In genomic region chr1:26069941-26070807, GRCh38 we compare ENCODE assay signal across 39 cellular contexts. TPM values are rescaled to one million over a fixed set of nuclear protein-coding genes. Genes with fewer than 3 reads are reported as not detected.
DNase-seq lines count a peak whose midpoint lies in the region; FAIRE-seq and TF ChIP-seq lines count a peak whose summit lies in the region.
"Had no signal": no experiment of that assay in that cellular context is flagged by ENCODE, and none has a peak within 500 bp of the region (broad histone marks: within the 10 kb centered on the region; RNA-seq: fewer than 3 reads in every experiment).

No MANE protein-coding gene starts in this region.

- TF ChIP-seq POLR2A in endothelial cell of umbilical vein (IDR thresholded peaks at IDR 0.05; ENCODE audit: low read depth, low read length) = no peak

- H3K79me2 ChIP-seq in endothelial cell of umbilical vein (ENCODE audit: control insufficient read depth, insufficient read depth, low read length) (no peaks in the 10 kb centered on the region), SK-N-SH (ENCODE audit: insufficient read depth) (no peaks in the 10 kb centered on the region)

- no peak overlapping the region for H2AFZ ChIP-seq in endothelial cell of umbilical vein (ENCODE audit: low read depth, low read length)
- no peak overlapping the region for H2AFZ ChIP-seq in SK-N-SH (ENCODE audit: low read depth)

- peaks cover 19 to 56% of the 10 kb centered on the region in 2 donors for H3K27me3 Mint-ChIP-seq in CD8-positive, alpha-beta memory T cell

- no peaks in the 10 kb centered on the region for H3K36me3 ChIP-seq in CD8-positive, alpha-beta memory T cell (ENCODE audit: insufficient read depth, low read length)
- H3K36me3 ChIP-seq in endothelial cell of umbilical vein (ENCODE audit: control insufficient read depth in 2 of 2, extremely low read depth in 1 of 2, insufficient read depth in 2 of 2, low read length in 2 of 2) = no peaks in the 10 kb centered on the region
- no peaks in the 10 kb centered on the region for H3K36me3 ChIP-seq in SK-N-SH (replicated peaks in 1 of 2; ENCODE audit: control insufficient read depth in 1 of 2, insufficient read depth in 2 of 2, low read length in 1 of 2)
- H3K36me3 ChIP-seq: ascending aorta, cardiac muscle cell, HAP-1, lower lobe of right lung, stomach, uterus had no signal

- BruUV-seq in endothelial cell of umbilical vein (replicated peaks; lab: Mats Ljungman, UMichigan) = no TSS peak

- H3K36me3 Mint-ChIP-seq in CD8-positive, alpha-beta memory T cell = no peaks in the 10 kb centered on the region
- H3K36me3 Mint-ChIP-seq: activated naive CD8-positive, alpha-beta T cell treated with anti-CD3 and anti-CD28 coated beads, Interleukin-2, amount 10 ng/mL, durations not matched to agents 7 days and 5 days; naive thymus-derived CD4-positive, alpha-beta T cell; WTC11 had no signal

- POLR2A ChIA-PET in CD8-positive, alpha-beta memory T cell (lab: Charles Lee) = no interaction called here
- POLR2A ChIA-PET in endothelial cell of umbilical vein (lab: Charles Lee) (no interaction called here), SK-N-SH (lab: Yijun Ruan, JAX) (no interaction called here)

- no peak overlapping the region for H3K9ac ChIP-seq in endothelial cell of umbilical vein (replicated peaks; ENCODE audit: extremely low read depth, insufficient read depth, low read length)
- H3K9ac ChIP-seq in SK-N-SH = no peak overlapping the region

- no peak overlapping the region for H3K27ac Mint-ChIP-seq in CD8-positive, alpha-beta memory T cell
- H3K27ac Mint-ChIP-seq: activated CD4-positive, alpha-beta T cell treated with anti-CD3 and anti-CD28 coated beads, Interleukin-2, amount 10 ng/mL, durations not matched to agents 7 days and 5 days; activated naive CD8-positive, alpha-beta T cell treated with anti-CD3 and anti-CD28 coated beads, Interleukin-2, amount 10 ng/mL, durations not matched to agents 7 days and 5 days; CD4-positive, alpha-beta T cell; naive thymus-derived CD4-positive, alpha-beta T cell; progenitor cell of endocrine pancreas; WTC11 had no signal

- DNase-seq in CD8-positive, alpha-beta memory T cell = no peak
- DNase-seq in HUDEP-2 (lab: John Stamatoyannopoulos, UW; ENCODE audit: unreplicated experiment in 76 of 76) (peak in 72 of 76 experiments; percentile 23 to 96 (median 72)), RKO (ENCODE audit: low spot score) (peak; percentile 7), endothelial cell of umbilical vein (ENCODE audit: low read depth, low spot score) (no peak), NOMO-1 (lab: John Stamatoyannopoulos, UW; ENCODE audit: unreplicated experiment in 2 of 2) (no peak), T-helper 2 cell (no peak), UCSD-AML1 (lab: John Stamatoyannopoulos, UW; ENCODE audit: unreplicated experiment) (no peak), SK-N-SH (no peak)
- DNase-seq: activated CD4-positive, alpha-beta T cell treated with anti-CD3 and anti-CD28 coated beads, Interleukin-2, amount 10 ng/mL, durations not matched to agents 7 days and 5 days; activated gamma-delta T cell; activated naive CD8-positive, alpha-beta T cell treated with anti-CD3 and anti-CD28 coated beads, Interleukin-2, amount 10 ng/mL, durations not matched to agents 7 days and 5 days; activated T-cell treated with anti-CD3 and anti-CD28 coated beads, Interleukin-2, amount 50 U/mL, for 1 hour; CD4-positive, alpha-beta T cell; DMS 273 treated with DMSO at 0.1 percent for 48 hours; foreskin fibroblast; heart right ventricle; lower lobe of right lung; naive thymus-derived CD4-positive, alpha-beta T cell; NCI-H1105 treated with DMSO at 0.1 percent for 48 hours; NCI-H1930; NCI-H510A treated with DMSO at 0.1 percent for 48 hours; PC-3; Right ventricle myocardium superior; stimulated activated CD4-positive, alpha-beta T cell treated with anti-CD3 and anti-CD28 coated beads, Interleukin-4, amount 100 ng/mL, for 1 hour; stomach; uterus had no signal

- TF ChIP-seq CTCF in endothelial cell of umbilical vein (IDR thresholded peaks at IDR 0.05; ENCODE audit: extremely low read depth in 1 of 2, insufficient read depth in 1 of 2, low read depth in 1 of 2, low read length in 2 of 2) (no peak), SK-N-SH (IDR thresholded peaks at IDR 0.05) (no peak)

- H3K27me3 ChIP-seq in CD8-positive, alpha-beta memory T cell (ENCODE audit: insufficient read depth, low read length, poor library complexity, severe bottlenecking) = no peaks in the 10 kb centered on the region
- peaks cover 0 to 4% of the 10 kb centered on the region in 2 experiments for H3K27me3 ChIP-seq in endothelial cell of umbilical vein (ENCODE audit: control insufficient read depth in 2 of 2, insufficient read depth in 2 of 2, low read length in 2 of 2)
- H3K27me3 ChIP-seq in SK-N-SH (ENCODE audit: insufficient read depth) = peaks cover 33% of the 10 kb centered on the region
- H3K27me3 ChIP-seq: ascending aorta, cardiac muscle cell, uterus had no signal

- H3K9me3 Mint-ChIP-seq in CD8-positive, alpha-beta memory T cell = no peaks in the 10 kb centered on the region
- H3K9me3 Mint-ChIP-seq: activated CD4-positive, alpha-beta T cell treated with anti-CD3 and anti-CD28 coated beads, Interleukin-2, amount 10 ng/mL, durations not matched to agents 7 days and 5 days; activated naive CD8-positive, alpha-beta T cell treated with anti-CD3 and anti-CD28 coated beads, Interleukin-2, amount 10 ng/mL, durations not matched to agents 7 days and 5 days; CD4-positive, alpha-beta T cell; naive thymus-derived CD4-positive, alpha-beta T cell; WTC11 had no signal

- H3K27ac ChIP-seq in CD8-positive, alpha-beta memory T cell (ENCODE audit: low read depth, low read length) = peak overlapping the region; percentile 40
- no peak overlapping the region for H3K27ac ChIP-seq in endothelial cell of umbilical vein (ENCODE audit: insufficient read depth, low read depth, low read length)
- no peak overlapping the region for H3K27ac ChIP-seq in SK-N-SH (ENCODE audit: low read depth in 2 of 2, low read length in 1 of 2)
- H3K27ac ChIP-seq: ascending aorta, cardiac muscle cell, coronary artery, esophagus muscularis mucosa, heart right ventricle, HL-60, lower lobe of right lung, stomach, uterus had no signal

- H3K9me1 ChIP-seq in endothelial cell of umbilical vein (replicated peaks; ENCODE audit: control insufficient read depth, extremely low read depth, insufficient read depth, low read length) = no peaks in the 10 kb centered on the region

- no peaks in the 10 kb centered on the region for H3K4me1 ChIP-seq in CD8-positive, alpha-beta memory T cell (ENCODE audit: insufficient read depth, low read length)
- no peaks in the 10 kb centered on the region for H3K4me1 ChIP-seq in endothelial cell of umbilical vein (ENCODE audit: control insufficient read depth, extremely low read depth, insufficient read depth, low read length)
- H3K4me1 ChIP-seq in SK-N-SH (ENCODE audit: control insufficient read depth in 1 of 2, insufficient read depth in 2 of 2, low read depth in 1 of 2, low read length in 1 of 2) = peaks cover 0 to 3% of the 10 kb centered on the region in 2 experiments; a peak in 1 of 4 replicates
- H3K4me1 ChIP-seq: ascending aorta, esophagus muscularis mucosa, HAP-1, lower lobe of right lung, uterus had no signal

- intact Hi-C loops in endothelial cell of umbilical vein (cut with micrococcal nuclease) = no loop called here

- 52% methylated on average over 3 of the region's 3 CpGs for WGBS in SK-N-SH (ENCODE audit: low lambda C conversion rate)

- H3K9me3 ChIP-seq in CD8-positive, alpha-beta memory T cell (ENCODE audit: low read length) = no peaks in the 10 kb centered on the region
- H3K9me3 ChIP-seq in endothelial cell of umbilical vein (replicated peaks; ENCODE audit: control insufficient read depth, insufficient read depth, low read length) = no peaks in the 10 kb centered on the region
- H3K9me3 ChIP-seq in SK-N-SH = no peaks in the 10 kb centered on the region
- H3K9me3 ChIP-seq: ascending aorta, esophagus muscularis mucosa, HAP-1, heart right ventricle, lower lobe of right lung, stomach, uterus had no signal

- no peaks in the 10 kb centered on the region for H3K4me1 Mint-ChIP-seq in CD8-positive, alpha-beta memory T cell
- H3K4me1 Mint-ChIP-seq: activated CD4-positive, alpha-beta T cell treated with anti-CD3 and anti-CD28 coated beads, Interleukin-2, amount 10 ng/mL, durations not matched to agents 7 days and 5 days; activated naive CD8-positive, alpha-beta T cell treated with anti-CD3 and anti-CD28 coated beads, Interleukin-2, amount 10 ng/mL, durations not matched to agents 7 days and 5 days; naive thymus-derived CD4-positive, alpha-beta T cell had no signal

- no peak for TF ChIP-seq RAD21 in SK-N-SH (IDR thresholded peaks at IDR 0.05; ENCODE audit: low read length)

- CTCF ChIA-PET in CD8-positive, alpha-beta memory T cell (lab: Charles Lee) = interaction anchor here (1.2 kb wide), 1 partner anchor 87 kb away, joined by 3 read pairs; no protein-coding TSS in a partner anchor
- CTCF ChIA-PET in endothelial cell of umbilical vein (lab: Charles Lee) (interaction anchor here (0.5 to 1.5 kb wide), 4 partner anchors 10 to 75 kb away, joined by 3 to 5 read pairs (median 3); no protein-coding TSS in a partner anchor), SK-N-SH (lab: Yijun Ruan, JAX) (interaction anchor here (0.8 kb wide), 2 partner anchors 15 to 26 kb away, joined by 3 read pairs; no protein-coding TSS in a partner anchor)

- no peaks in the 10 kb centered on the region for H3K9me2 ChIP-seq in SK-N-SH

- no peak overlapping the region for H3K4me2 ChIP-seq in endothelial cell of umbilical vein (ENCODE audit: insufficient read depth, low read length)
- no peak overlapping the region for H3K4me2 ChIP-seq in SK-N-SH

- no peak for FAIRE-seq in endothelial cell of umbilical vein (lab: Jason Lieb, UNC)

- TF ChIP-seq EP300 in SK-N-SH (IDR thresholded peaks at IDR 0.05; ENCODE audit: borderline replicate concordance in 1 of 2, low read depth in 1 of 2, low read length in 1 of 2) = no peak

- no peak overlapping the region for H3K4me3 ChIP-seq in CD8-positive, alpha-beta memory T cell (ENCODE audit: low read length)
- no peak overlapping the region for H3K4me3 ChIP-seq in endothelial cell of umbilical vein (replicated peaks in 1 of 3; ENCODE audit: insufficient read depth in 1 of 3, low read depth in 1 of 3, low read length in 3 of 3)
- no peak overlapping the region for H3K4me3 ChIP-seq in SK-N-SH (ENCODE audit: low read depth in 2 of 2, low read length in 1 of 2)
- H3K4me3 ChIP-seq: ascending aorta, cardiac muscle cell, coronary artery, esophagus muscularis mucosa, HAP-1, heart right ventricle, lower lobe of right lung, stomach, uterus had no signal

- dilution Hi-C loops in endothelial cell of umbilical vein (cut with MboI; ENCODE audit: extremely low pct_ligation_motif_present, low sequenced_read_pairs) = no loop called here

- H4K20me1 ChIP-seq in endothelial cell of umbilical vein (replicated peaks; ENCODE audit: control insufficient read depth, extremely low read depth, insufficient read depth, low read length) (no peaks in the 10 kb centered on the region), SK-N-SH (ENCODE audit: insufficient read depth) (no peaks in the 10 kb centered on the region)

- no peak overlapping the region for H3K4me3 Mint-ChIP-seq in CD8-positive, alpha-beta memory T cell
- H3K4me3 Mint-ChIP-seq: activated CD4-positive, alpha-beta T cell treated with anti-CD3 and anti-CD28 coated beads, Interleukin-2, amount 10 ng/mL, durations not matched to agents 7 days and 5 days; activated naive CD8-positive, alpha-beta T cell treated with anti-CD3 and anti-CD28 coated beads, Interleukin-2, amount 10 ng/mL, durations not matched to agents 7 days and 5 days; CD4-positive, alpha-beta T cell; naive thymus-derived CD4-positive, alpha-beta T cell; WTC11 had no signal

- H3F3A ChIP-seq in SK-N-SH (replicated peaks; ENCODE audit: insufficient read depth) = no peaks in the 10 kb centered on the region

RNA-seq across cellular contexts. Expression of gene TRIM63, which starts 2.7 kb away (rescaled TPM):
- total RNA-seq in CD8-positive, alpha-beta memory T cell = not detected
- not detected for polyA plus RNA-seq in CD8-positive, alpha-beta memory T cell
- total RNA-seq in endothelial cell of umbilical vein = not detected in 2 replicates
- polyA plus RNA-seq in endothelial cell of umbilical vein = not detected in 2 replicates
- polyA plus RNA-seq in endothelial cell of umbilical vein (2011; cell fraction: cytosol; rRNA removed) = not detected in 2 replicates
- polyA plus RNA-seq in endothelial cell of umbilical vein (2011; cell fraction: nucleus; rRNA removed) = not detected in 2 replicates
- not detected in 2 replicates for polyA plus RNA-seq in endothelial cell of umbilical vein (2012)
- not detected in 2 replicates for polyA minus RNA-seq in endothelial cell of umbilical vein
- not detected for polyA minus RNA-seq in endothelial cell of umbilical vein (2011; cell fraction: cytosol; rRNA and poly(A)+ RNA removed)
- polyA minus RNA-seq in endothelial cell of umbilical vein (2011; cell fraction: nucleus; rRNA and poly(A)+ RNA removed) = not detected in 2 replicates
- not detected in 2 replicates for polyA plus RNA-seq in SK-N-SH (2012; rRNA removed)
- polyA plus RNA-seq in SK-N-SH (2012; cell fraction: cytosol; rRNA removed) = not detected in 2 replicates
- 0.02 TPM in 1 of 2 replicates, not detected in the other for polyA plus RNA-seq in SK-N-SH (2012; cell fraction: nucleus; rRNA removed)
- total RNA-seq: activated CD8-positive, alpha-beta memory T cell treated with anti-CD3 and anti-CD28 coated beads for 36 hours; activated naive CD8-positive, alpha-beta T cell treated with anti-CD3 and anti-CD28 coated beads, Interleukin-2, amount 10 ng/mL, durations not matched to agents 7 days and 5 days; ascending aorta; CD4-positive, alpha-beta T cell; kidney epithelial cell; LHCN-M2; naive thymus-derived CD4-positive, alpha-beta T cell; PC-3; progenitor cell of endocrine pancreas; T-helper 2 cell treated with Interferon-gamma antibody and Interleukin-4, amounts not matched to agents 100 ng/mL and 5 ng/mL, for 36 hours; WTC11 had no signal
- polyA plus RNA-seq: naive thymus-derived CD4-positive, alpha-beta T cell had no signal

RNA-seq across cellular contexts. Expression of gene SLC30A2, which starts 24.3 kb away (rescaled TPM):
- total RNA-seq in CD8-positive, alpha-beta memory T cell = not detected
- not detected for polyA plus RNA-seq in CD8-positive, alpha-beta memory T cell
- not detected in 2 replicates for total RNA-seq in endothelial cell of umbilical vein
- polyA plus RNA-seq in endothelial cell of umbilical vein (not detected in 2 replicates), SK-N-SH (2012; rRNA removed) (not detected in 2 replicates)
- not detected in 2 replicates for polyA plus RNA-seq in endothelial cell of umbilical vein (2011; cell fraction: cytosol; rRNA removed)
- not detected in 2 replicates for polyA plus RNA-seq in endothelial cell of umbilical vein (2011; cell fraction: nucleus; rRNA removed)
- polyA plus RNA-seq in endothelial cell of umbilical vein (2012) = not detected in 2 replicates
- polyA minus RNA-seq in endothelial cell of umbilical vein = not detected in 2 replicates
- not detected for polyA minus RNA-seq in endothelial cell of umbilical vein (2011; cell fraction: cytosol; rRNA and poly(A)+ RNA removed)
- not detected in 2 replicates for polyA minus RNA-seq in endothelial cell of umbilical vein (2011; cell fraction: nucleus; rRNA and poly(A)+ RNA removed)
- not detected in 2 replicates for polyA plus RNA-seq in SK-N-SH (2012; cell fraction: cytosol; rRNA removed)
- not detected in 2 replicates for polyA plus RNA-seq in SK-N-SH (2012; cell fraction: nucleus; rRNA removed)
- total RNA-seq: activated CD4-positive, alpha-beta T cell treated with anti-CD3 and anti-CD28 coated beads, Interleukin-2, amount 10 ng/mL, durations not matched to agents 7 days and 5 days; activated CD8-positive, alpha-beta memory T cell treated with anti-CD3 and anti-CD28 coated beads for 36 hours; activated naive CD8-positive, alpha-beta T cell treated with anti-CD3 and anti-CD28 coated beads, Interleukin-2, amount 10 ng/mL, durations not matched to agents 7 days and 5 days; ascending aorta; CD4-positive, alpha-beta T cell; LHCN-M2; lower lobe of right lung; naive thymus-derived CD4-positive, alpha-beta T cell; sciatic nerve; T-helper 2 cell treated with Interferon-gamma antibody and Interleukin-4, amounts not matched to agents 100 ng/mL and 5 ng/mL, for 36 hours had no signal
- polyA plus RNA-seq: naive thymus-derived CD4-positive, alpha-beta T cell had no signal

RNA-seq across cellular contexts. Expression of gene PDIK1L, which starts 41.5 kb away (rescaled TPM):
- total RNA-seq in CD8-positive, alpha-beta memory T cell = 10 to 100 TPM; 14.5 to 14.6 TPM
- polyA plus RNA-seq in CD8-positive, alpha-beta memory T cell = 4.2 TPM
- total RNA-seq in endothelial cell of umbilical vein = 5.6 and 8.0 TPM in 2 replicates
- polyA plus RNA-seq in endothelial cell of umbilical vein (1.2 and 1.6 TPM in 2 replicates), SK-N-SH (2012; rRNA removed) (1.2 and 1.3 TPM in 2 replicates)
- polyA plus RNA-seq in endothelial cell of umbilical vein (2011; cell fraction: cytosol; rRNA removed) = 1.4 and 2.3 TPM in 2 replicates
- 1.2 and 2.1 TPM in 2 replicates for polyA plus RNA-seq in endothelial cell of umbilical vein (2011; cell fraction: nucleus; rRNA removed)
- polyA plus RNA-seq in endothelial cell of umbilical vein (2012) = 2.5 and 3.3 TPM in 2 replicates
- 5.2 and 7.7 TPM in 2 replicates for polyA minus RNA-seq in endothelial cell of umbilical vein
- polyA minus RNA-seq in endothelial cell of umbilical vein (2011; cell fraction: cytosol; rRNA and poly(A)+ RNA removed) = 6.2 TPM
- polyA minus RNA-seq in endothelial cell of umbilical vein (2011; cell fraction: nucleus; rRNA and poly(A)+ RNA removed) = 3.1 and 3.7 TPM in 2 replicates
- polyA plus RNA-seq in SK-N-SH (2012; cell fraction: cytosol; rRNA removed) = 1.7 and 2.2 TPM in 2 replicates
- 1.0 and 1.2 TPM in 2 replicates for polyA plus RNA-seq in SK-N-SH (2012; cell fraction: nucleus; rRNA removed)

RNA-seq across cellular contexts. Expression of gene EXTL1, which starts 48.6 kb away (rescaled TPM):
- total RNA-seq in CD8-positive, alpha-beta memory T cell = not detected
- polyA plus RNA-seq in CD8-positive, alpha-beta memory T cell = not detected
- not detected in 2 replicates for total RNA-seq in endothelial cell of umbilical vein
- polyA plus RNA-seq in endothelial cell of umbilical vein = not detected in 2 replicates
- 0.01 TPM in 1 of 2 replicates, not detected in the other for polyA plus RNA-seq in endothelial cell of umbilical vein (2011; cell fraction: cytosol; rRNA removed)
- 0.05 and 0.08 TPM in 2 replicates for polyA plus RNA-seq in endothelial cell of umbilical vein (2011; cell fraction: nucleus; rRNA removed)
- polyA plus RNA-seq in endothelial cell of umbilical vein (2012) = 0.07 and 0.63 TPM in 2 replicates
- not detected in 2 replicates for polyA minus RNA-seq in endothelial cell of umbilical vein
- polyA minus RNA-seq in endothelial cell of umbilical vein (2011; cell fraction: cytosol; rRNA and poly(A)+ RNA removed) = not detected
- 0.10 TPM in 1 of 2 replicates, not detected in the other for polyA minus RNA-seq in endothelial cell of umbilical vein (2011; cell fraction: nucleus; rRNA and poly(A)+ RNA removed)
- 0.58 and 1.1 TPM in 2 replicates for polyA plus RNA-seq in SK-N-SH (2012; rRNA removed)
- polyA plus RNA-seq in SK-N-SH (2012; cell fraction: cytosol; rRNA removed) = 0.33 and 0.51 TPM in 2 replicates
- polyA plus RNA-seq in SK-N-SH (2012; cell fraction: nucleus; rRNA removed) = 3.7 and 3.8 TPM in 2 replicates
- total RNA-seq: activated CD4-positive, alpha-beta T cell treated with anti-CD3 and anti-CD28 coated beads, Interleukin-2, amount 10 ng/mL, durations not matched to agents 7 days and 5 days; activated CD8-positive, alpha-beta memory T cell treated with anti-CD3 and anti-CD28 coated beads for 36 hours; activated naive CD8-positive, alpha-beta T cell treated with anti-CD3 and anti-CD28 coated beads, Interleukin-2, amount 10 ng/mL, durations not matched to agents 7 days and 5 days; CD4-positive, alpha-beta T cell; T-helper 2 cell treated with Interferon-gamma antibody and Interleukin-4, amounts not matched to agents 100 ng/mL and 5 ng/mL, for 36 hours had no signal
- polyA plus RNA-seq: naive thymus-derived CD4-positive, alpha-beta T cell had no signal

Comparison
In these comparisons a context has a peak if more than half of its experiments do, and no peak if none do; other contexts are left out.
1. DNase-seq: peak in HUDEP-2 (72 of 76) and RKO (single experiment); none in CD8-positive, alpha-beta memory T cell (0 of 5), endothelial cell of umbilical vein (single experiment), NOMO-1 (0 of 2), T-helper 2 cell (0 of 5), UCSD-AML1 (single experiment) and SK-N-SH (single experiment).